1 cellular context compared by ENCODE assay signal in the genomic region with DNA sequence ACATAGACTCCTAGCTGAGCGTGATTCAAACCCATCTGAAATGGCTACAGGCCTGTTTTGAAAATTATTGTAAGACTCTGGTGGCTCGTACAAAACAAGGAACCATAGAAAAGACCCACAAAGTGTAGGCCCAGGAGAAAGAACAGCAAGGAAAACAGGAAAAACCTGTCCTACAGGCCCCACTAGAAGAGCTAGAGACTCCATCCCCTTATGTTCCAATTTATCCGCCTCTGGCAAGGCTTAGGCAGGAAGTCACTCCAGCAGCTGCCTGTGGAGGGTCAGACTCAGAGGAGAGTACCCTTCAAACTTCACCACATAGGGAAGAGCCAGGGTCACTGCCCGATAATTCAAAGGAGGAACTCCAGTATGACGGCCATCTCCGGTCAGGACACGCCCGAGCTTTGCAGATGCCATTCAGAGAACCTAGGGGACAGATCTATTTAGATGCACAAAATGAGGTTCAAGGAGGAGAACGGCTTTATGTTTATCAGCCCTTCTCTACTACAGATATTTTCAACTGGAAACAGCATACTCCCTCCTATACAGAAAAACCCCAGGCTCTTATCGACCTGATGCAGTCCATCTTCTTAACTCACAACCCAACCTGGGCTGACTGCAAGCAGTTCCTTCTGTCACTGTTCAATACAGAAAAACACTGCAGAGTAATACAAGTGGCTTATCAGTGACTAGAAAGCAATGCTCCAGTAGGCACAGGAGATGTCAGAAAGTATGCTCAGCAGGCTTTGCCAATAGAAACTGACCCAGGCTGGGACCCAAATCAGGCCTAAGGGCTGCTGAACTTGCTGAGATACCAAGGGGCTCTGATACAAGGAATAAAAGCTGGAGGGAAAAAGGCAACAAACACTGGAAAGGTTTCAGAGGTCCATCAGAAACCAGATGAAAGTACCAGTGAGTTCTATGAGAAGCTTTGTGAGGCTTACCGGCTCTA.
A peak's percentile ranks its signal among the peaks of the same experiment; 100 is the strongest.
TF ChIP-seq lines count a peak whose summit lies in the region.

No MANE protein-coding gene starts in this region.

TF ChIP-seq in K562, 482 proteins besides CTCF, POLR2A, EP300 and RAD21 (continued from another document and continues in another):
- TF ChIP-seq, protein P1, sequence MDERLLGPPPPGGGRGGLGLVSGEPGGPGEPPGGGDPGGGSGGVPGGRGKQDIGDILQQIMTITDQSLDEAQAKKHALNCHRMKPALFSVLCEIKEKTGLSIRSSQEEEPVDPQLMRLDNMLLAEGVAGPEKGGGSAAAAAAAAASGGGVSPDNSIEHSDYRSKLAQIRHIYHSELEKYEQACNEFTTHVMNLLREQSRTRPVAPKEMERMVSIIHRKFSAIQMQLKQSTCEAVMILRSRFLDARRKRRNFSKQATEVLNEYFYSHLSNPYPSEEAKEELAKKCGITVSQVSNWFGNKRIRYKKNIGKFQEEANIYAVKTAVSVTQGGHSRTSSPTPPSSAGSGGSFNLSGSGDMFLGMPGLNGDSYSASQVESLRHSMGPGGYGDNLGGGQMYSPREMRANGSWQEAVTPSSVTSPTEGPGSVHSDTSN (CRISPR knock-in tag; IDR thresholded peaks at IDR 0.05; ENCODE audit: low read depth), result no peak
- TF ChIP-seq, protein P1 (tag; conservative IDR thresholded peaks at IDR 0.05; ENCODE audit: low read depth), result no peak
- TF ChIP-seq, protein P2, sequence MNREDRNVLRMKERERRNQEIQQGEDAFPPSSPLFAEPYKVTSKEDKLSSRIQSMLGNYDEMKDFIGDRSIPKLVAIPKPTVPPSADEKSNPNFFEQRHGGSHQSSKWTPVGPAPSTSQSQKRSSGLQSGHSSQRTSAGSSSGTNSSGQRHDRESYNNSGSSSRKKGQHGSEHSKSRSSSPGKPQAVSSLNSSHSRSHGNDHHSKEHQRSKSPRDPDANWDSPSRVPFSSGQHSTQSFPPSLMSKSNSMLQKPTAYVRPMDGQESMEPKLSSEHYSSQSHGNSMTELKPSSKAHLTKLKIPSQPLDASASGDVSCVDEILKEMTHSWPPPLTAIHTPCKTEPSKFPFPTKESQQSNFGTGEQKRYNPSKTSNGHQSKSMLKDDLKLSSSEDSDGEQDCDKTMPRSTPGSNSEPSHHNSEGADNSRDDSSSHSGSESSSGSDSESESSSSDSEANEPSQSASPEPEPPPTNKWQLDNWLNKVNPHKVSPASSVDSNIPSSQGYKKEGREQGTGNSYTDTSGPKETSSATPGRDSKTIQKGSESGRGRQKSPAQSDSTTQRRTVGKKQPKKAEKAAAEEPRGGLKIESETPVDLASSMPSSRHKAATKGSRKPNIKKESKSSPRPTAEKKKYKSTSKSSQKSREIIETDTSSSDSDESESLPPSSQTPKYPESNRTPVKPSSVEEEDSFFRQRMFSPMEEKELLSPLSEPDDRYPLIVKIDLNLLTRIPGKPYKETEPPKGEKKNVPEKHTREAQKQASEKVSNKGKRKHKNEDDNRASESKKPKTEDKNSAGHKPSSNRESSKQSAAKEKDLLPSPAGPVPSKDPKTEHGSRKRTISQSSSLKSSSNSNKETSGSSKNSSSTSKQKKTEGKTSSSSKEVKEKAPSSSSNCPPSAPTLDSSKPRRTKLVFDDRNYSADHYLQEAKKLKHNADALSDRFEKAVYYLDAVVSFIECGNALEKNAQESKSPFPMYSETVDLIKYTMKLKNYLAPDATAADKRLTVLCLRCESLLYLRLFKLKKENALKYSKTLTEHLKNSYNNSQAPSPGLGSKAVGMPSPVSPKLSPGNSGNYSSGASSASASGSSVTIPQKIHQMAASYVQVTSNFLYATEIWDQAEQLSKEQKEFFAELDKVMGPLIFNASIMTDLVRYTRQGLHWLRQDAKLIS (CRISPR knock-in tag; IDR thresholded peaks at IDR 0.05), result no peak
- TF ChIP-seq, protein P3, sequence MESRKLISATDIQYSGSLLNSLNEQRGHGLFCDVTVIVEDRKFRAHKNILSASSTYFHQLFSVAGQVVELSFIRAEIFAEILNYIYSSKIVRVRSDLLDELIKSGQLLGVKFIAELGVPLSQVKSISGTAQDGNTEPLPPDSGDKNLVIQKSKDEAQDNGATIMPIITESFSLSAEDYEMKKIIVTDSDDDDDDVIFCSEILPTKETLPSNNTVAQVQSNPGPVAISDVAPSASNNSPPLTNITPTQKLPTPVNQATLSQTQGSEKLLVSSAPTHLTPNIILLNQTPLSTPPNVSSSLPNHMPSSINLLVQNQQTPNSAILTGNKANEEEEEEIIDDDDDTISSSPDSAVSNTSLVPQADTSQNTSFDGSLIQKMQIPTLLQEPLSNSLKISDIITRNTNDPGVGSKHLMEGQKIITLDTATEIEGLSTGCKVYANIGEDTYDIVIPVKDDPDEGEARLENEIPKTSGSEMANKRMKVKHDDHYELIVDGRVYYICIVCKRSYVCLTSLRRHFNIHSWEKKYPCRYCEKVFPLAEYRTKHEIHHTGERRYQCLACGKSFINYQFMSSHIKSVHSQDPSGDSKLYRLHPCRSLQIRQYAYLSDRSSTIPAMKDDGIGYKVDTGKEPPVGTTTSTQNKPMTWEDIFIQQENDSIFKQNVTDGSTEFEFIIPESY (CRISPR knock-in tag; IDR thresholded peaks at IDR 0.05), result peak; percentile 10; the same call in 1 of the 2 replicates
- no peak for TF ChIP-seq MYBL2 (IDR thresholded peaks at IDR 0.05; ENCODE audit: low read depth)
- no peak for TF ChIP-seq MYBL2 (CRISPR knock-in tag; IDR thresholded peaks at IDR 0.05; ENCODE audit: borderline replicate concordance)
- TF ChIP-seq ZNF551 (CRISPR knock-in tag; IDR thresholded peaks at IDR 0.05), result no peak
- TF ChIP-seq, protein P4, sequence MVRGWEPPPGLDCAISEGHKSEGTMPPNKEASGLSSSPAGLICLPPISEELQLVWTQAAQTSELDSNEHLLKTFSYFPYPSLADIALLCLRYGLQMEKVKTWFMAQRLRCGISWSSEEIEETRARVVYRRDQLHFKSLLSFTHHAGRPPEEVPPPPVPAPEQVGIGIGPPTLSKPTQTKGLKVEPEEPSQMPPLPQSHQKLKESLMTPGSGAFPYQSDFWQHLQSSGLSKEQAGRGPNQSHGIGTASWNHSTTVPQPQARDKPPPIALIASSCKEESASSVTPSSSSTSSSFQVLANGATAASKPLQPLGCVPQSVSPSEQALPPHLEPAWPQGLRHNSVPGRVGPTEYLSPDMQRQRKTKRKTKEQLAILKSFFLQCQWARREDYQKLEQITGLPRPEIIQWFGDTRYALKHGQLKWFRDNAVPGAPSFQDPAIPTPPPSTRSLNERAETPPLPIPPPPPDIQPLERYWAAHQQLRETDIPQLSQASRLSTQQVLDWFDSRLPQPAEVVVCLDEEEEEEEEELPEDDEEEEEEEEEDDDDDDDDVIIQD (CRISPR knock-in tag; IDR thresholded peaks at IDR 0.05), result no peak
- no peak for TF ChIP-seq FOSL1 (tag; conservative IDR thresholded peaks at IDR 0.05)
- peak; percentile 85 for TF ChIP-seq DPF2 (IDR thresholded peaks at IDR 0.05)
- TF ChIP-seq RFX1 (IDR thresholded peaks at IDR 0.05), result no peak
- no peak for TF ChIP-seq POLR2AphosphoS2 (IDR thresholded peaks at IDR 0.05; ENCODE audit: low read length)
- no peak for TF ChIP-seq KLF13 (tag; IDR thresholded peaks at IDR 0.05; ENCODE audit: borderline replicate concordance, low read depth)
- TF ChIP-seq DIDO1 (tag; IDR thresholded peaks at IDR 0.05; ENCODE audit: low read depth), result no peak
- TF ChIP-seq, protein P5, sequence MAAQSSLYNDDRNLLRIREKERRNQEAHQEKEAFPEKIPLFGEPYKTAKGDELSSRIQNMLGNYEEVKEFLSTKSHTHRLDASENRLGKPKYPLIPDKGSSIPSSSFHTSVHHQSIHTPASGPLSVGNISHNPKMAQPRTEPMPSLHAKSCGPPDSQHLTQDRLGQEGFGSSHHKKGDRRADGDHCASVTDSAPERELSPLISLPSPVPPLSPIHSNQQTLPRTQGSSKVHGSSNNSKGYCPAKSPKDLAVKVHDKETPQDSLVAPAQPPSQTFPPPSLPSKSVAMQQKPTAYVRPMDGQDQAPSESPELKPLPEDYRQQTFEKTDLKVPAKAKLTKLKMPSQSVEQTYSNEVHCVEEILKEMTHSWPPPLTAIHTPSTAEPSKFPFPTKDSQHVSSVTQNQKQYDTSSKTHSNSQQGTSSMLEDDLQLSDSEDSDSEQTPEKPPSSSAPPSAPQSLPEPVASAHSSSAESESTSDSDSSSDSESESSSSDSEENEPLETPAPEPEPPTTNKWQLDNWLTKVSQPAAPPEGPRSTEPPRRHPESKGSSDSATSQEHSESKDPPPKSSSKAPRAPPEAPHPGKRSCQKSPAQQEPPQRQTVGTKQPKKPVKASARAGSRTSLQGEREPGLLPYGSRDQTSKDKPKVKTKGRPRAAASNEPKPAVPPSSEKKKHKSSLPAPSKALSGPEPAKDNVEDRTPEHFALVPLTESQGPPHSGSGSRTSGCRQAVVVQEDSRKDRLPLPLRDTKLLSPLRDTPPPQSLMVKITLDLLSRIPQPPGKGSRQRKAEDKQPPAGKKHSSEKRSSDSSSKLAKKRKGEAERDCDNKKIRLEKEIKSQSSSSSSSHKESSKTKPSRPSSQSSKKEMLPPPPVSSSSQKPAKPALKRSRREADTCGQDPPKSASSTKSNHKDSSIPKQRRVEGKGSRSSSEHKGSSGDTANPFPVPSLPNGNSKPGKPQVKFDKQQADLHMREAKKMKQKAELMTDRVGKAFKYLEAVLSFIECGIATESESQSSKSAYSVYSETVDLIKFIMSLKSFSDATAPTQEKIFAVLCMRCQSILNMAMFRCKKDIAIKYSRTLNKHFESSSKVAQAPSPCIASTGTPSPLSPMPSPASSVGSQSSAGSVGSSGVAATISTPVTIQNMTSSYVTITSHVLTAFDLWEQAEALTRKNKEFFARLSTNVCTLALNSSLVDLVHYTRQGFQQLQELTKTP (IDR thresholded peaks at IDR 0.05; ENCODE audit: low read depth in 1 of 2, partially characterized antibody in 2 of 2), result peak in 1 of 2 experiments; percentile 26
- no peak for TF ChIP-seq EWSR1 (IDR thresholded peaks at IDR 0.05; ENCODE audit: borderline replicate concordance, low read depth, partially characterized antibody)
- TF ChIP-seq KDM5B (IDR thresholded peaks at IDR 0.05; ENCODE audit: insufficient replicate concordance, low read depth, low read length), result no peak
- no peak for TF ChIP-seq TARDBP (IDR thresholded peaks at IDR 0.05)
- no peak for TF ChIP-seq KLF10 (CRISPR knock-in tag; IDR thresholded peaks at IDR 0.05)
- TF ChIP-seq ZNF830 (CRISPR knock-in tag; IDR thresholded peaks at IDR 0.05), result no peak
- no peak for TF ChIP-seq HMG20A (CRISPR knock-in tag; conservative IDR thresholded peaks at IDR 0.05)
- TF ChIP-seq IFI16 (CRISPR knock-in tag; IDR thresholded peaks at IDR 0.05), result no peak
- peak; percentile 73 for TF ChIP-seq PML (IDR thresholded peaks at IDR 0.05; ENCODE audit: low read length)
- TF ChIP-seq, protein P6, sequence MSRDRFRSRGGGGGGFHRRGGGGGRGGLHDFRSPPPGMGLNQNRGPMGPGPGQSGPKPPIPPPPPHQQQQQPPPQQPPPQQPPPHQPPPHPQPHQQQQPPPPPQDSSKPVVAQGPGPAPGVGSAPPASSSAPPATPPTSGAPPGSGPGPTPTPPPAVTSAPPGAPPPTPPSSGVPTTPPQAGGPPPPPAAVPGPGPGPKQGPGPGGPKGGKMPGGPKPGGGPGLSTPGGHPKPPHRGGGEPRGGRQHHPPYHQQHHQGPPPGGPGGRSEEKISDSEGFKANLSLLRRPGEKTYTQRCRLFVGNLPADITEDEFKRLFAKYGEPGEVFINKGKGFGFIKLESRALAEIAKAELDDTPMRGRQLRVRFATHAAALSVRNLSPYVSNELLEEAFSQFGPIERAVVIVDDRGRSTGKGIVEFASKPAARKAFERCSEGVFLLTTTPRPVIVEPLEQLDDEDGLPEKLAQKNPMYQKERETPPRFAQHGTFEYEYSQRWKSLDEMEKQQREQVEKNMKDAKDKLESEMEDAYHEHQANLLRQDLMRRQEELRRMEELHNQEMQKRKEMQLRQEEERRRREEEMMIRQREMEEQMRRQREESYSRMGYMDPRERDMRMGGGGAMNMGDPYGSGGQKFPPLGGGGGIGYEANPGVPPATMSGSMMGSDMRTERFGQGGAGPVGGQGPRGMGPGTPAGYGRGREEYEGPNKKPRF (IDR thresholded peaks at IDR 0.05; ENCODE audit: low read depth, low read length), result no peak
- TF ChIP-seq TGIF2 (CRISPR knock-in tag; IDR thresholded peaks at IDR 0.05), result no peak
- TF ChIP-seq, protein P7, sequence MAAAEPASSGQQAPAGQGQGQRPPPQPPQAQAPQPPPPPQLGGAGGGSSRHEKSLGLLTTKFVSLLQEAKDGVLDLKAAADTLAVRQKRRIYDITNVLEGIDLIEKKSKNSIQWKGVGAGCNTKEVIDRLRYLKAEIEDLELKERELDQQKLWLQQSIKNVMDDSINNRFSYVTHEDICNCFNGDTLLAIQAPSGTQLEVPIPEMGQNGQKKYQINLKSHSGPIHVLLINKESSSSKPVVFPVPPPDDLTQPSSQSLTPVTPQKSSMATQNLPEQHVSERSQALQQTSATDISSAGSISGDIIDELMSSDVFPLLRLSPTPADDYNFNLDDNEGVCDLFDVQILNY (CRISPR knock-in tag; IDR thresholded peaks at IDR 0.05), result no peak
- TF ChIP-seq ARID1B (IDR thresholded peaks at IDR 0.05), result peak; percentile 93
- no peak for TF ChIP-seq MEF2D (tag; conservative IDR thresholded peaks at IDR 0.05; ENCODE audit: low read depth)
- peak; percentile 53; the same call in 1 of the 2 replicates for TF ChIP-seq MYNN (IDR thresholded peaks at IDR 0.05)
- TF ChIP-seq MYNN (CRISPR knock-in tag; IDR thresholded peaks at IDR 0.05), result no peak
- no peak for TF ChIP-seq RFX5 (IDR thresholded peaks at IDR 0.05; ENCODE audit: low read depth, low read length)
- no peak for TF ChIP-seq FOXJ3 (CRISPR knock-in tag; IDR thresholded peaks at IDR 0.05)
- TF ChIP-seq ADNP (tag; IDR thresholded peaks at IDR 0.05), result no peak
- TF ChIP-seq SRSF7 (optimal IDR thresholded peaks at IDR 0.05; ENCODE audit: low read depth, low read length), result no peak
- peak; percentile 56; the same call in 1 of the 2 replicates for TF ChIP-seq SMARCE1 (IDR thresholded peaks at IDR 0.05)
- TF ChIP-seq TBL1XR1 (IDR thresholded peaks at IDR 0.05; ENCODE audit: low read length in 2 of 2), result peak; percentile 34 to 70; a peak in 2 of 4 replicates
- TF ChIP-seq, protein P8, sequence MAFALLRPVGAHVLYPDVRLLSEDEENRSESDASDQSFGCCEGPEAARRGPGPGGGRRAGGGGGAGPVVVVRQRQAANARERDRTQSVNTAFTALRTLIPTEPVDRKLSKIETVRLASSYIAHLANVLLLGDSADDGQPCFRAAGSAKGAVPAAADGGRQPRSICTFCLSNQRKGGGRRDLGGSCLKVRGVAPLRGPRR (CRISPR knock-in tag; IDR thresholded peaks at IDR 0.05), result no peak
- 0 out of 2 replicates have a peak, but pooled peaks have one; percentile 28 for TF ChIP-seq GATAD2B (IDR thresholded peaks at IDR 0.05; ENCODE audit: borderline replicate concordance)
- TF ChIP-seq PCBP1 (IDR thresholded peaks at IDR 0.05; ENCODE audit: low read depth, low read length, poor library complexity, severe bottlenecking), result no peak
- no peak for TF ChIP-seq CBX5 (IDR thresholded peaks at IDR 0.05; ENCODE audit: borderline replicate concordance, low read depth)
- no peak for TF ChIP-seq SMC3 (conservative IDR thresholded peaks at IDR 0.05; ENCODE audit: insufficient read depth, low read depth, low read length)
- TF ChIP-seq, protein P9, sequence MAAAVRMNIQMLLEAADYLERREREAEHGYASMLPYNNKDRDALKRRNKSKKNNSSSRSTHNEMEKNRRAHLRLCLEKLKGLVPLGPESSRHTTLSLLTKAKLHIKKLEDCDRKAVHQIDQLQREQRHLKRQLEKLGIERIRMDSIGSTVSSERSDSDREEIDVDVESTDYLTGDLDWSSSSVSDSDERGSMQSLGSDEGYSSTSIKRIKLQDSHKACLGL (CRISPR knock-in tag; IDR thresholded peaks at IDR 0.05; ENCODE audit: borderline replicate concordance, poor library complexity, severe bottlenecking), result no peak
